Comparison of ENCODE assay signal across 22 cellular contexts in genomic region chr3:164879201-164879600, GRCh38.
DNase-seq lines count a peak whose midpoint lies in the region; ATAC-seq, FAIRE-seq and TF ChIP-seq lines count a peak whose summit lies in the region.
"Had no signal": no experiment of that assay in that cellular context is flagged by ENCODE, and none has a peak within 500 bp of the region (broad histone marks: within the 10 kb centered on the region; RNA-seq: fewer than 3 reads in every experiment).

No MANE protein-coding gene starts in this region.

- ATAC-seq in HG03196 (IDR thresholded peaks at IDR 0.05; ENCODE audit: unreplicated experiment) = no peak
- ATAC-seq: HCT116; HepG2; lower lobe of right lung; mucosa of descending colon; stimulated activated naive CD8-positive, alpha-beta T cell treated with anti-CD3 and anti-CD28 coated beads, Interleukin-15, amount 100 ng/mL, for 72 hours had no signal

- TF ChIP-seq POLR2A in GM12891 (IDR thresholded peaks at IDR 0.05; ENCODE audit: low read depth, low read length) = no peak

- peak; percentile 44 for DNase-seq in NCI-H146 (lab: John Stamatoyannopoulos, UW)
- DNase-seq in NCI-H146 treated with DMSO at 0.1 percent for 48 hours (lab: John Stamatoyannopoulos, UW; ENCODE audit: unreplicated experiment) = no peak
- peak; percentile 46 for DNase-seq in OCI-M1 (lab: John Stamatoyannopoulos, UW)
- peak; percentile 0 to 1 for DNase-seq in hippocampal formation (lab: John Stamatoyannopoulos, UW)
- DNase-seq in retina = peak; percentile 5
- DNase-seq in NOMO-1 treated with dmso at 0.1 percent for 144 hours (lab: John Stamatoyannopoulos, UW; ENCODE audit: unreplicated experiment) = no peak
- no peak for DNase-seq in GM12891 (ENCODE audit: insufficient read length, low spot score)
- DNase-seq: 8988T; central memory CD4-positive, alpha-beta T cell; dermis blood vessel endothelial cell; GF-D8; kidney; lower lobe of right lung; mucosa of descending colon; NCI-H187 treated with DMSO at 0.1 percent for 48 hours; NCI-H510A; stimulated activated naive CD8-positive, alpha-beta T cell treated with anti-CD3 and anti-CD28 coated beads, Interleukin-15, amount 100 ng/mL, for 72 hours; WERI-Rb-1 had no signal

- no peak for FAIRE-seq in GM12891 (lab: Jason Lieb, UNC)
- FAIRE-seq: astrocyte, HepG2 had no signal

TF ChIP-seq in GM12891, 5 proteins besides CTCF, POLR2A, EP300 and RAD21:
- TF ChIP-seq POLR2AphosphoS5 (IDR thresholded peaks at IDR 0.05; ENCODE audit: low read depth, low read length) = no peak
- TF ChIP-seq PAX5 (IDR thresholded peaks at IDR 0.05; ENCODE audit: insufficient read depth, low read length, severe bottlenecking) = no peak
- TF ChIP-seq TAF1 (IDR thresholded peaks at IDR 0.05; ENCODE audit: low read depth, low read length) = no peak
- no peak for TF ChIP-seq SPI1 (IDR thresholded peaks at IDR 0.05; ENCODE audit: low read depth, low read length)
- no peak for TF ChIP-seq POU2F2 (IDR thresholded peaks at IDR 0.05; ENCODE audit: low read depth, low read length)

Comparison
In these comparisons a context has a peak if more than half of its experiments do, and no peak if none do; other contexts are left out.
1. DNase-seq: peak in NCI-H146 (single experiment), OCI-M1 (single experiment), hippocampal formation (2 of 2) and retina (single experiment); none in NCI-H146 treated with DMSO at 0.1 percent for 48 hours (single experiment), NOMO-1 treated with dmso at 0.1 percent for 144 hours (single experiment) and GM12891 (single experiment).